ENCODE assay signal across 14 cellular contexts in the genomic region with DNA sequence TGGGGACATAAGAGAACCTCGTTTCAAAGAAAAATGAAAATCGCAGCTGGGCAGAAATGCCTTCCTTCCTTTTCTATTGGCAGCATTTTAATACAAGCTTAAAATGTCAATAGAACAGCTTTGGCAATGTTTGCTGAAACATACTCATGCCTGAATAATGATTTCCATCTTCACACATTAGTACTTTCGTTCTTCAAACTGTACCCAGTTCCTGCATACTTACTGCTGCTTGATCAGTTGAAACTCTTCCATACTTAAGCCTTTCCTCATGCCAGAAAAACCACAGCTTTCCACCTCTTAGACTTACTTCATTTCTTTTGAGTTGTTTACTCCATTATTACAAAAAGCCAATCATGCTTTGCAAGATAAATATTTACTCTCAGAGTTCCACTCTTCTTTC. TPM values are rescaled to one million over a fixed set of nuclear protein-coding genes. Genes with fewer than 3 reads are reported as not detected.
DNase-seq lines count a peak whose midpoint lies in the region; ATAC-seq and TF ChIP-seq lines count a peak whose summit lies in the region.
"Had no signal": no experiment of that assay in that cellular context is flagged by ENCODE, and none has a peak within 500 bp of the region (broad histone marks: within the 10 kb centered on the region; RNA-seq: fewer than 3 reads in every experiment).

No MANE protein-coding gene starts in this region.

- no peaks in the 10 kb centered on the region for H3K27me3 Mint-ChIP-seq in MCF 10A (ENCODE audit: insufficient read depth, unreplicated experiment)
- H3K27me3 Mint-ChIP-seq: naive thymus-derived CD4-positive, alpha-beta T cell had no signal

- DNase-seq in T47D (ENCODE audit: low read depth in 1 of 2, low spot score in 1 of 2) (peak; percentile 49 to 99), MCF 10A (ENCODE audit: unreplicated experiment) (no peak), NCI-H526 treated with DMSO at 0.1 percent for 48 hours (lab: John Stamatoyannopoulos, UW) (peak; percentile 39), esophagus squamous epithelium (lab: John Stamatoyannopoulos, UW) (no peak), thoracic aorta (ENCODE audit: low spot score) (no peak), T-helper 9 cell (no peak)
- DNase-seq: activated T-cell treated with anti-CD3 and anti-CD28 coated beads for 4 hours; aorta; naive thymus-derived CD4-positive, alpha-beta T cell; NCI-H1694 had no signal

- H3K27ac Mint-ChIP-seq in MCF 10A (ENCODE audit: low read depth, unreplicated experiment), result no peak overlapping the region

- H3K4me1 ChIP-seq in esophagus squamous epithelium (peaks cover 0 to 15% (median 0%) of the 10 kb centered on the region in 3 donors), thoracic aorta (ENCODE audit: control insufficient read depth in 1 of 2, low read depth in 2 of 2) (peaks cover 0 to 12% of the 10 kb centered on the region in 2 donors)
- H3K4me1 ChIP-seq: BLaER1 had no signal

- no peak overlapping the region for H3K4me3 Mint-ChIP-seq in MCF 10A (ENCODE audit: unreplicated experiment)

- H3K27ac ChIP-seq in esophagus squamous epithelium (peak overlapping the region in 3 of 4 donors; percentile 6 to 53 (median 43)), thoracic aorta (no peak overlapping the region)
- H3K27ac ChIP-seq: BLaER1 had no signal

- TF ChIP-seq POLR2A in esophagus squamous epithelium (IDR thresholded peaks at IDR 0.05), result no peak

- no peaks in the 10 kb centered on the region for H3K36me3 Mint-ChIP-seq in MCF 10A (ENCODE audit: insufficient read depth, unreplicated experiment)

- H3K27me3 ChIP-seq in esophagus squamous epithelium (no peaks in the 10 kb centered on the region), thoracic aorta (replicated peaks; ENCODE audit: insufficient read depth) (no peaks in the 10 kb centered on the region)
- H3K27me3 ChIP-seq: BLaER1, tibial nerve had no signal

- no peak overlapping the region for H3K4me3 ChIP-seq in esophagus squamous epithelium
- peak overlapping the region; percentile 37 for H3K4me3 ChIP-seq in thoracic aorta
- H3K4me3 ChIP-seq: BLaER1, tibial nerve had no signal

- H3K9me3 ChIP-seq in esophagus squamous epithelium, result no peaks in the 10 kb centered on the region
- H3K9me3 ChIP-seq in thoracic aorta, result no peaks in the 10 kb centered on the region
- H3K9me3 ChIP-seq: tibial nerve had no signal

- H3K9me3 Mint-ChIP-seq in MCF 10A (ENCODE audit: unreplicated experiment), result peaks cover 13% of the 10 kb centered on the region

- TF ChIP-seq CTCF in MCF 10A (IDR thresholded peaks at IDR 0.05; ENCODE audit: unreplicated experiment), result no peak
- TF ChIP-seq CTCF in esophagus squamous epithelium (IDR thresholded peaks at IDR 0.05), result no peak
- no peak for TF ChIP-seq CTCF in thoracic aorta (IDR thresholded peaks at IDR 0.05)

- POLR2A ChIA-PET in MCF 10A (lab: Yijun Ruan, JAX), result interaction anchor here (1.0 to 1.5 kb wide), 4 partner anchors 11 to 23 kb away, joined by 3 to 5 read pairs (median 4); a partner anchor contains a TSS

- intact Hi-C loops in MCF 10A (cut with micrococcal nuclease), result no loop called here
- intact Hi-C loops in esophagus squamous epithelium (cut with DNase I), result no loop called here

- H3K4me1 Mint-ChIP-seq in MCF 10A (ENCODE audit: insufficient read depth, unreplicated experiment), result peaks cover 10% of the 10 kb centered on the region

- H3K36me3 ChIP-seq in esophagus squamous epithelium (no peaks in the 10 kb centered on the region), thoracic aorta (no peaks in the 10 kb centered on the region)
- H3K36me3 ChIP-seq: BLaER1, tibial nerve had no signal

- in situ Hi-C loops in T47D (cut with HindIII; ENCODE audit: low pct_unique_long_range_greater_than_20kb, low sequenced_read_pairs), result no loop called here

- no peak for ATAC-seq in thoracic aorta (ENCODE audit: insufficient number of reproducible peaks, low FRiP score, low read depth)
- no peak for ATAC-seq in GM21825 (IDR thresholded peaks at IDR 0.05; ENCODE audit: unreplicated experiment)
- ATAC-seq in HG03045 (IDR thresholded peaks at IDR 0.05; ENCODE audit: unreplicated experiment), result no peak
- ATAC-seq: naive thymus-derived CD4-positive, alpha-beta T cell had no signal

- CTCF ChIA-PET in MCF 10A (lab: Yijun Ruan, JAX), result interaction anchor here (0.6 to 1.2 kb wide), 4 partner anchors 39 to 116 kb away, joined by 3 to 4 read pairs (median 4); no protein-coding TSS in a partner anchor

- no TSS peak for BruUV-seq in MCF 10A (replicated peaks; lab: Mats Ljungman, UMichigan)

- 17 to 23% methylated on average over 3 of the region's 3 CpGs for WGBS in esophagus squamous epithelium, 2 donors

RNA-seq across cellular contexts. Expression of a gene that starts 22.8 kb away (rescaled TPM):
- total RNA-seq in MCF 10A (2022), result 159 and 213 TPM in 2 replicates
- total RNA-seq in esophagus squamous epithelium, result 100 to 1,000 TPM in 1 of 4 donors, 10 to 100 TPM in 3; 36.5 to 100 (median 72.2) TPM
- total RNA-seq in thoracic aorta, result 100 to 1,000 TPM in 1 of 2 donors, 10 to 100 TPM in 1; 72.6 to 109 TPM

Comparison
In these comparisons a context has a peak if more than half of its experiments do, and no peak if none do; other contexts are left out.
1. DNase-seq: peak in T47D (2 of 2) and NCI-H526 treated with DMSO at 0.1 percent for 48 hours (single experiment); none in MCF 10A (single experiment), esophagus squamous epithelium (single experiment), thoracic aorta (single experiment) and T-helper 9 cell (single experiment).
2. H3K27ac ChIP-seq: peak in esophagus squamous epithelium (3 of 4); none in thoracic aorta (0 of 2).